In genomic region chr15:45429974-45430792, GRCh38 we compare ENCODE assay signal across 1 cellular context.
TF ChIP-seq lines count a peak whose summit lies in the region.

No MANE protein-coding gene starts in this region.

TF ChIP-seq in H1, 55 proteins besides CTCF, POLR2A, EP300 and RAD21 (continued from another document):
- TF ChIP-seq KDM1A (IDR thresholded peaks at IDR 0.05; ENCODE audit: borderline replicate concordance, low read length), result no peak
- TF ChIP-seq CHD2 (IDR thresholded peaks at IDR 0.05; ENCODE audit: low read length), result peak; percentile 11; the same call in 1 of the 2 replicates
- peak; percentile 75 for TF ChIP-seq KDM4A (IDR thresholded peaks at IDR 0.05; ENCODE audit: low read depth, low read length, severe bottlenecking)
- no peak for TF ChIP-seq POU5F1 (IDR thresholded peaks at IDR 0.05; ENCODE audit: low read depth, low read length)
- TF ChIP-seq POLR2AphosphoS5 (IDR thresholded peaks at IDR 0.05; ENCODE audit: low read depth, low read length), result no peak
- no peak for TF ChIP-seq CHD7 (IDR thresholded peaks at IDR 0.05; ENCODE audit: insufficient replicate concordance, low read length)
- no peak for TF ChIP-seq CBX8 (IDR thresholded peaks at IDR 0.05; ENCODE audit: borderline replicate concordance, low read depth, low read length)
- 0 out of 2 replicates have a peak, but pooled peaks have one; percentile 42 for TF ChIP-seq SUZ12 (IDR thresholded peaks at IDR 0.05; ENCODE audit: low read length)
- TF ChIP-seq ATF3 (IDR thresholded peaks at IDR 0.05; ENCODE audit: insufficient read depth, low read depth, low read length), result peak; percentile 73
- no peak for TF ChIP-seq BRCA1 (IDR thresholded peaks at IDR 0.05; ENCODE audit: low read depth, low read length)
- no peak for TF ChIP-seq SIN3A (conservative IDR thresholded peaks at IDR 0.05 in 1 of 2, IDR thresholded peaks at IDR 0.05 in 1 of 2; ENCODE audit: low read depth in 1 of 2, low read length in 2 of 2)
- TF ChIP-seq FOSL1 (IDR thresholded peaks at IDR 0.05; ENCODE audit: insufficient read depth, low read depth, low read length), result no peak
- no peak for TF ChIP-seq RFX5 (IDR thresholded peaks at IDR 0.05; ENCODE audit: borderline replicate concordance, low read depth, low read length)
- TF ChIP-seq BACH1 (IDR thresholded peaks at IDR 0.05; ENCODE audit: low read length), result peak; percentile 68
- TF ChIP-seq USF2 (IDR thresholded peaks at IDR 0.05; ENCODE audit: low read length), result no peak
TF ChIP-seq in H1: peak in this region for 13.
